1 cellular context compared by ENCODE assay signal in genomic region chr18:63974991-63975390, GRCh38.
TF ChIP-seq lines count a peak whose summit lies in the region.

No MANE protein-coding gene starts in this region.

TF ChIP-seq in IMR-90, 13 proteins besides CTCF, POLR2A, EP300 and RAD21:
- TF ChIP-seq ELK1 (IDR thresholded peaks at IDR 0.05; ENCODE audit: borderline replicate concordance, low read depth, low read length) (no peak), SMC3 (IDR thresholded peaks at IDR 0.05; ENCODE audit: low read depth, low read length) (no peak), MAZ (IDR thresholded peaks at IDR 0.05; ENCODE audit: borderline replicate concordance, low read depth, low read length) (no peak), USF2 (IDR thresholded peaks at IDR 0.05; ENCODE audit: low read depth, low read length) (no peak), CHD1 (IDR thresholded peaks at IDR 0.05; ENCODE audit: low read depth, low read length) (no peak), NFE2L2 (IDR thresholded peaks at IDR 0.05; ENCODE audit: low read depth, low read length) (no peak)
